ENCODE assay signal across 6 cellular contexts in genomic region chr21:37049741-37050140, GRCh38. TPM values are rescaled to one million over a fixed set of nuclear protein-coding genes. Genes with fewer than 3 reads are reported as not detected.
"Had no signal": no experiment of that assay in that cellular context is flagged by ENCODE, and none has a peak within 500 bp of the region (broad histone marks: within the 10 kb centered on the region; RNA-seq: fewer than 3 reads in every experiment).

No MANE protein-coding gene starts in this region.

RNA-seq across cellular contexts. Expression of gene RIPPLY3, which starts 43.2 kb away (rescaled TPM):
- total RNA-seq: OCI-LY7, Right ventricle myocardium inferior, Right ventricle myocardium superior, RPMI7951, SJCRH30, SK-MEL-5 had no signal
